Comparison of ENCODE assay signal across 13 cellular contexts in genomic region chr22:32534252-32535215, GRCh38. TPM values are rescaled to one million over a fixed set of nuclear protein-coding genes. Genes with fewer than 3 reads are reported as not detected.
DNase-seq lines count a peak whose midpoint lies in the region; ATAC-seq and TF ChIP-seq lines count a peak whose summit lies in the region.
"Had no signal": no experiment of that assay in that cellular context is flagged by ENCODE, and none has a peak within 500 bp of the region (broad histone marks: within the 10 kb centered on the region; RNA-seq: fewer than 3 reads in every experiment).

No MANE protein-coding gene starts in this region.

- H3K4me3 Mint-ChIP-seq in glutamatergic neuron (ENCODE audit: unreplicated experiment) = no peak overlapping the region
- H3K4me3 Mint-ChIP-seq in activated CD4-positive, alpha-beta T cell treated with anti-CD3 and anti-CD28 coated beads, Interleukin-2, amount 10 ng/mL, durations not matched to agents 24 days and 14 days = no peak overlapping the region
- H3K4me3 Mint-ChIP-seq: activated T-helper 1 cell treated with anti-CD3 and anti-CD28 coated beads, Interleukin-12 subunit alpha, Interleukin-12 subunit beta, Interleukin-2, Interleukin-4 antibody, amounts not matched to agents 30 ng/mL and 10 ng/mL and 1 ng/mL, durations not matched to agents 14 hours and 24 hours and 36 hours; CD4-positive, CD25-positive, alpha-beta regulatory T cell; naive thymus-derived CD4-positive, alpha-beta T cell; stimulated activated memory B cell treated with anti-CD40 and anti-IgM and Interleukin-4, amounts not matched to agents 10 μg/mL and 1 μg/mL and 100 μg/mL, for 72 hours had no signal

- H3K27ac Mint-ChIP-seq in glutamatergic neuron (ENCODE audit: unreplicated experiment) = peak overlapping the region; percentile 94
- no peak overlapping the region for H3K27ac Mint-ChIP-seq in activated CD4-positive, alpha-beta T cell treated with anti-CD3 and anti-CD28 coated beads, Interleukin-2, amount 10 ng/mL, durations not matched to agents 24 days and 14 days
- H3K27ac Mint-ChIP-seq: activated T-helper 1 cell treated with anti-CD3 and anti-CD28 coated beads, Interleukin-12 subunit alpha, Interleukin-12 subunit beta, Interleukin-2, Interleukin-4 antibody, amounts not matched to agents 30 ng/mL and 10 ng/mL and 1 ng/mL, durations not matched to agents 14 hours and 24 hours and 36 hours; CD4-positive, CD25-positive, alpha-beta regulatory T cell; naive thymus-derived CD4-positive, alpha-beta T cell; stimulated activated memory B cell treated with anti-CD40 and anti-IgM and Interleukin-4, amounts not matched to agents 10 μg/mL and 1 μg/mL and 100 μg/mL, for 72 hours had no signal

- intact Hi-C loops in activated CD4-positive, alpha-beta T cell treated with anti-CD3 and anti-CD28 coated beads, Interleukin-2, amount 10 ng/mL, durations not matched to agents 24 days and 14 days (cut with micrococcal nuclease) = no loop called here

- no peaks in the 10 kb centered on the region for H3K36me3 ChIP-seq in KMS-11 (ENCODE audit: insufficient read depth)
- H3K36me3 ChIP-seq in suprapubic skin = no peaks in the 10 kb centered on the region

- no peak overlapping the region for H2AFZ ChIP-seq in KMS-11 (ENCODE audit: low read depth)

- peaks cover 13% of the 10 kb centered on the region for H3K36me3 Mint-ChIP-seq in glutamatergic neuron (ENCODE audit: unreplicated experiment)
- no peaks in the 10 kb centered on the region for H3K36me3 Mint-ChIP-seq in activated CD4-positive, alpha-beta T cell treated with anti-CD3 and anti-CD28 coated beads, Interleukin-2, amount 10 ng/mL, durations not matched to agents 24 days and 14 days (ENCODE audit: low read depth)
- H3K36me3 Mint-ChIP-seq: CD4-positive, CD25-positive, alpha-beta regulatory T cell; naive thymus-derived CD4-positive, alpha-beta T cell; stimulated activated memory B cell treated with anti-CD40 and anti-IgM and Interleukin-4, amounts not matched to agents 10 μg/mL and 1 μg/mL and 100 μg/mL, for 72 hours had no signal

- H3K4me1 Mint-ChIP-seq in glutamatergic neuron (ENCODE audit: low read depth, unreplicated experiment) = peaks cover 27% of the 10 kb centered on the region
- peaks cover under 1% of the 10 kb centered on the region for H3K4me1 Mint-ChIP-seq in activated CD4-positive, alpha-beta T cell treated with anti-CD3 and anti-CD28 coated beads, Interleukin-2, amount 10 ng/mL, durations not matched to agents 24 days and 14 days
- H3K4me1 Mint-ChIP-seq: CD4-positive, CD25-positive, alpha-beta regulatory T cell; stimulated activated memory B cell treated with anti-CD40 and anti-IgM and Interleukin-4, amounts not matched to agents 10 μg/mL and 1 μg/mL and 100 μg/mL, for 72 hours had no signal

- no peak for TF ChIP-seq POLR2A in suprapubic skin (IDR thresholded peaks at IDR 0.05)

- no peak for TF ChIP-seq CTCF in KMS-11 (conservative IDR thresholded peaks at IDR 0.05; ENCODE audit: low read depth, low read length)
- TF ChIP-seq CTCF in glutamatergic neuron (IDR thresholded peaks at IDR 0.05; ENCODE audit: partially characterized antibody, unreplicated experiment) = no peak
- no peak for TF ChIP-seq CTCF in suprapubic skin (IDR thresholded peaks at IDR 0.05)
- no peak for TF ChIP-seq CTCF in omental fat pad (IDR thresholded peaks at IDR 0.05)

- H3K27ac ChIP-seq in KMS-11 (no peak overlapping the region), suprapubic skin (peak overlapping the region; percentile 77)

- H3K27me3 ChIP-seq in KMS-11 (ENCODE audit: insufficient read depth, low read depth) (no peaks in the 10 kb centered on the region), suprapubic skin (no peaks in the 10 kb centered on the region)

- peak overlapping the region; percentile 4; the same call in 1 of the 2 replicates for H3K4me2 ChIP-seq in KMS-11

- DNase-seq in glutamatergic neuron (no peak), mucosa of gallbladder (ENCODE audit: low spot score) (peak; percentile 71), suprapubic skin (ENCODE audit: low spot score in 2 of 2) (peak in 1 of 2 donors; percentile 70), omental fat pad (ENCODE audit: low spot score) (no peak), NCI-H510A treated with DMSO at 0.1 percent for 48 hours (lab: John Stamatoyannopoulos, UW) (no peak)
- DNase-seq in activated CD4-positive, alpha-beta T cell treated with anti-CD3 and anti-CD28 coated beads, Interleukin-2, amount 10 ng/mL, durations not matched to agents 24 days and 14 days = no peak
- no peak for DNase-seq in activated effector memory CD4-positive, alpha-beta T cell treated with Interleukin-2 at 50 U/mL for 16 hours
- DNase-seq: CD4-positive, CD25-positive, alpha-beta regulatory T cell; naive thymus-derived CD4-positive, alpha-beta T cell; NCI-H1092 had no signal

- no peaks in the 10 kb centered on the region for H4K20me1 ChIP-seq in KMS-11 (ENCODE audit: insufficient read depth)

- peaks cover 47% of the 10 kb centered on the region for H3K4me1 ChIP-seq in KMS-11 (ENCODE audit: low read depth, poor library complexity, severe bottlenecking)
- H3K4me1 ChIP-seq in suprapubic skin = peaks cover 56% of the 10 kb centered on the region

- peaks cover 7% of the 10 kb centered on the region for H3K9me3 Mint-ChIP-seq in glutamatergic neuron (ENCODE audit: unreplicated experiment)
- H3K9me3 Mint-ChIP-seq in activated CD4-positive, alpha-beta T cell treated with anti-CD3 and anti-CD28 coated beads, Interleukin-2, amount 10 ng/mL, durations not matched to agents 24 days and 14 days = no peaks in the 10 kb centered on the region
- H3K9me3 Mint-ChIP-seq: activated T-helper 1 cell treated with anti-CD3 and anti-CD28 coated beads, Interleukin-12 subunit alpha, Interleukin-12 subunit beta, Interleukin-2, Interleukin-4 antibody, amounts not matched to agents 30 ng/mL and 10 ng/mL and 1 ng/mL, durations not matched to agents 14 hours and 24 hours and 36 hours; CD4-positive, CD25-positive, alpha-beta regulatory T cell had no signal

- 44% methylated on average over 10 of the region's 15 CpGs for WGBS in suprapubic skin

- H3K4me3 ChIP-seq in KMS-11 (IDR thresholded peaks at IDR 0.05; ENCODE audit: insufficient read depth, low read depth, low read length) (no peak overlapping the region), suprapubic skin (no peak overlapping the region)

- no peak for ATAC-seq in omental fat pad (ENCODE audit: low FRiP score)
- ATAC-seq: naive thymus-derived CD4-positive, alpha-beta T cell; stimulated activated memory B cell treated with anti-CD40 and anti-IgM and Interleukin-4, amounts not matched to agents 10 μg/mL and 1 μg/mL and 100 μg/mL, for 72 hours had no signal

- no peaks in the 10 kb centered on the region for H3K79me2 ChIP-seq in KMS-11 (ENCODE audit: insufficient read depth, low read depth)

- no peak overlapping the region for H3K9ac ChIP-seq in KMS-11

- no peak for TF ChIP-seq EP300 in suprapubic skin (IDR thresholded peaks at IDR 0.05)

- peaks cover 5% of the 10 kb centered on the region for H3K27me3 Mint-ChIP-seq in glutamatergic neuron (ENCODE audit: unreplicated experiment)
- H3K27me3 Mint-ChIP-seq in activated CD4-positive, alpha-beta T cell treated with anti-CD3 and anti-CD28 coated beads, Interleukin-2, amount 10 ng/mL, durations not matched to agents 24 days and 14 days = peaks cover 8% of the 10 kb centered on the region

- no peaks in the 10 kb centered on the region for H3K9me3 ChIP-seq in suprapubic skin

RNA-seq across cellular contexts. Expression of gene FBXO7, which starts 59.9 kb away (rescaled TPM):
- total RNA-seq in glutamatergic neuron (ENCODE audit: unreplicated experiment) (78.3 TPM), mucosa of gallbladder (75.6 TPM), suprapubic skin (10 to 100 TPM; 59.8 to 87.9 (median 81.8) TPM), omental fat pad (10 to 100 TPM; 74.3 to 91.3 (median 83.3) TPM)
- total RNA-seq in activated CD4-positive, alpha-beta T cell treated with anti-CD3 and anti-CD28 coated beads, Interleukin-2, amount 10 ng/mL, durations not matched to agents 24 days and 14 days = 95.6 and 96.5 TPM in 2 replicates
